17 cellular contexts compared by ENCODE assay signal in the genomic region with DNA sequence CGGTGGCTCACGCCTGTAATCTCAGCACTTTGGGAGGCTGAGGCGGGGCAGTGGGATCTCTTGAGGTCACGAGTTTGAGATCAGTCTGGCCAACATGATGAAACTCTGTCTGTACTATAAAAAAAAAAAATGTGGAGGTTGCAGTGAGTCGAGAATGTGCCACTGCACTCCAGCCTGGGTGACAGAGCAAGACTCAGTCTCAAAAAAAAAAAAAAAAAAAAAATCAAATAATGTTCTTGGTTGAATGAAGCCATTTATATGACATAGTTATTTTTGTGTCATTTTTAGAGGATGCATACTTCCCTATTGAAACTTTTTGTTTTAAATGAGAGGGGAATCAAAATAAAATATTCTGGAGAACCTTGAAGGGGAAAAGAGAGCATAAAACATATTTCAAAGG. TPM values are rescaled to one million over a fixed set of nuclear protein-coding genes. Genes with fewer than 3 reads are reported as not detected.
DNase-seq lines count a peak whose midpoint lies in the region; ATAC-seq, FAIRE-seq and TF ChIP-seq lines count a peak whose summit lies in the region.
"Had no signal": no experiment of that assay in that cellular context is flagged by ENCODE, and none has a peak within 500 bp of the region (broad histone marks: within the 10 kb centered on the region; RNA-seq: fewer than 3 reads in every experiment).

No MANE protein-coding gene starts in this region.

- DNase-seq in stimulated activated naive CD8-positive, alpha-beta T cell treated with anti-CD3 and anti-CD28 coated beads, Interleukin-15, Interleukin-2, amounts not matched to agents 100 U/mL and 50 U/mL, for 24 hours, result no peak
- DNase-seq in foreskin keratinocyte (no peak), UCSD-AML1 (lab: John Stamatoyannopoulos, UW; ENCODE audit: unreplicated experiment) (no peak), Calu3 (no peak), frontal cortex (ENCODE audit: low spot score in 2 of 2) (no peak)
- DNase-seq: AML-193; colonic mucosa; DMS79 treated with DMSO at 0.1 percent for 48 hours; glutamatergic neuron; midbrain; SJCRH30; stimulated activated CD4-positive, alpha-beta T cell treated with anti-CD3 and anti-CD28 coated beads, Interleukin-4, amount 100 ng/mL, for 4 hours had no signal

- H3K27ac ChIP-seq in SU-DHL-6 (ENCODE audit: low read depth, low read length), result peak overlapping the region; percentile 92
- H3K27ac ChIP-seq in foreskin keratinocyte, result peak overlapping the region; percentile 87
- H3K27ac ChIP-seq: colonic mucosa, SJCRH30 had no signal

- H3K79me2 ChIP-seq in SU-DHL-6 (ENCODE audit: insufficient read depth, low read length), result peaks cover 39% of the 10 kb centered on the region

- H3K4me1 Mint-ChIP-seq in stimulated activated naive CD8-positive, alpha-beta T cell treated with anti-CD3 and anti-CD28 coated beads, Interleukin-15, Interleukin-2, amounts not matched to agents 100 ng/mL and 50 ng/mL, for 24 hours (ENCODE audit: low read depth), result peaks cover 78% of the 10 kb centered on the region
- H3K4me1 Mint-ChIP-seq in Calu3 (ENCODE audit: low read depth, unreplicated experiment), result peaks cover 26% of the 10 kb centered on the region

- intact Hi-C loops in Calu3 (cut with micrococcal nuclease; ENCODE audit: unreplicated experiment), result no loop called here

- H3K27me3 ChIP-seq in SU-DHL-6 (ENCODE audit: low read length), result no peaks in the 10 kb centered on the region
- no peaks in the 10 kb centered on the region for H3K27me3 ChIP-seq in foreskin keratinocyte
- H3K27me3 ChIP-seq: ascending aorta, colonic mucosa, SJCRH30 had no signal

- no peak for FAIRE-seq in frontal cortex (lab: Jason Lieb, UNC)
- FAIRE-seq: islet of Langerhans had no signal

- H3K27me3 Mint-ChIP-seq in stimulated activated naive CD8-positive, alpha-beta T cell treated with anti-CD3 and anti-CD28 coated beads, Interleukin-15, Interleukin-2, amounts not matched to agents 100 ng/mL and 50 ng/mL, for 24 hours, result no peaks in the 10 kb centered on the region
- no peaks in the 10 kb centered on the region for H3K27me3 Mint-ChIP-seq in Calu3 (ENCODE audit: unreplicated experiment)

- H3K9me3 ChIP-seq in SU-DHL-6 (ENCODE audit: insufficient read depth, low read length), result no peaks in the 10 kb centered on the region
- H3K9me3 ChIP-seq: ascending aorta, colonic mucosa, SJCRH30 had no signal

- no peaks in the 10 kb centered on the region for H4K20me1 ChIP-seq in SU-DHL-6 (ENCODE audit: low read depth, low read length)

- CTCF ChIA-PET in Calu3 (lab: Charles Lee), result no interaction called here

- no peaks in the 10 kb centered on the region for H3K9me3 Mint-ChIP-seq in stimulated activated naive CD8-positive, alpha-beta T cell treated with anti-CD3 and anti-CD28 coated beads, Interleukin-15, Interleukin-2, amounts not matched to agents 100 ng/mL and 50 ng/mL, for 24 hours
- no peaks in the 10 kb centered on the region for H3K9me3 Mint-ChIP-seq in Calu3 (ENCODE audit: low read depth, unreplicated experiment)

- H3K4me2 ChIP-seq in SU-DHL-6 (ENCODE audit: low read depth, low read length, poor library complexity, severe bottlenecking), result peak overlapping the region; percentile 93

- H3F3A ChIP-seq in SU-DHL-6 (ENCODE audit: insufficient read depth), result peaks cover 36% of the 10 kb centered on the region

- H3K9me2 ChIP-seq in SU-DHL-6 (replicated peaks; ENCODE audit: insufficient read depth, low read length), result no peaks in the 10 kb centered on the region

- TF ChIP-seq CTCF in SU-DHL-6 (IDR thresholded peaks at IDR 0.05; ENCODE audit: insufficient read depth, low read length, poor library complexity, severe bottlenecking), result no peak
- TF ChIP-seq CTCF in foreskin keratinocyte (conservative IDR thresholded peaks at IDR 0.05), result no peak
- no peak for TF ChIP-seq CTCF in Calu3 (IDR thresholded peaks at IDR 0.05; ENCODE audit: unreplicated experiment)

- H3K36me3 Mint-ChIP-seq in stimulated activated naive CD8-positive, alpha-beta T cell treated with anti-CD3 and anti-CD28 coated beads, Interleukin-15, Interleukin-2, amounts not matched to agents 100 ng/mL and 50 ng/mL, for 24 hours (ENCODE audit: low read depth), result peaks cover 46% of the 10 kb centered on the region
- peaks cover 48% of the 10 kb centered on the region for H3K36me3 Mint-ChIP-seq in Calu3 (ENCODE audit: insufficient read depth, unreplicated experiment)

- peaks cover 25% of the 10 kb centered on the region for H3K4me1 ChIP-seq in foreskin keratinocyte

- H3K9ac ChIP-seq in SU-DHL-6 (ENCODE audit: low read length), result peak overlapping the region; percentile 42

- peak overlapping the region; percentile 50 for H3K4me3 ChIP-seq in SU-DHL-6 (ENCODE audit: insufficient read depth, low read length, poor library complexity, severe bottlenecking)
- H3K4me3 ChIP-seq: ascending aorta, colonic mucosa, SJCRH30 had no signal

- peak overlapping the region; percentile 91 for H3K27ac Mint-ChIP-seq in stimulated activated naive CD8-positive, alpha-beta T cell treated with anti-CD3 and anti-CD28 coated beads, Interleukin-15, Interleukin-2, amounts not matched to agents 100 ng/mL and 50 ng/mL, for 24 hours
- no peak overlapping the region for H3K27ac Mint-ChIP-seq in Calu3 (ENCODE audit: unreplicated experiment)

- no peak overlapping the region for H2AFZ ChIP-seq in SU-DHL-6 (ENCODE audit: low read depth, low read length, severe bottlenecking)

- peak overlapping the region; percentile 99 for H3K4me3 Mint-ChIP-seq in stimulated activated naive CD8-positive, alpha-beta T cell treated with anti-CD3 and anti-CD28 coated beads, Interleukin-15, Interleukin-2, amounts not matched to agents 100 ng/mL and 50 ng/mL, for 24 hours
- no peak overlapping the region for H3K4me3 Mint-ChIP-seq in Calu3 (ENCODE audit: low read depth, unreplicated experiment)

- 0 out of 2 replicates have a peak, but pooled peaks cover 7% of the 10 kb centered on the region for H3K36me3 ChIP-seq in SU-DHL-6 (ENCODE audit: low read length)
- H3K36me3 ChIP-seq: colonic mucosa had no signal

- no TSS peak for BruUV-seq in Calu3 (replicated peaks; lab: Mats Ljungman, UMichigan)

- ATAC-seq in stimulated activated naive CD8-positive, alpha-beta T cell treated with anti-CD3 and anti-CD28 coated beads, Interleukin-15, Interleukin-2, amounts not matched to agents 100 U/mL and 50 U/mL, for 24 hours, result no peak
- ATAC-seq in foreskin keratinocyte (no peak), HG02852 (IDR thresholded peaks at IDR 0.05; ENCODE audit: unreplicated experiment) (no peak)

RNA-seq across cellular contexts. Expression of gene HMCES, which starts 3.1 kb away (rescaled TPM):
- 62.6 and 64.7 TPM in 2 replicates for total RNA-seq in foreskin keratinocyte
- 89.4 and 92.1 TPM in 2 replicates for polyA plus RNA-seq in foreskin keratinocyte
- total RNA-seq in Calu3 (2022), result 67.1 and 83.6 TPM in 2 replicates
- total RNA-seq in frontal cortex, result 21.6 TPM

RNA-seq across cellular contexts. Expression of gene COPG1, which starts 32.3 kb away (rescaled TPM):
- 145 and 169 TPM in 2 replicates for total RNA-seq in foreskin keratinocyte
- 104 and 117 TPM in 2 replicates for polyA plus RNA-seq in foreskin keratinocyte
- total RNA-seq in Calu3 (2022), result 295 and 302 TPM in 2 replicates
- total RNA-seq in frontal cortex, result 137 TPM
